8 cellular contexts compared by ENCODE assay signal in genomic region chrX:41084044-41084359, GRCh38. TPM values are rescaled to one million over a fixed set of nuclear protein-coding genes. Genes with fewer than 3 reads are reported as not detected.
A peak's percentile ranks its signal among the peaks of the same experiment; 100 is the strongest.
DNase-seq lines count a peak whose midpoint lies in the region; ATAC-seq and TF ChIP-seq lines count a peak whose summit lies in the region.

No MANE protein-coding gene starts in this region.

- H3K27me3 Mint-ChIP-seq in activated naive CD8-positive, alpha-beta T cell treated with anti-CD3 and anti-CD28 coated beads for 36 hours = no peaks in the 10 kb centered on the region

- H3K27me3 ChIP-seq in layer of hippocampus (ENCODE audit: control insufficient read depth, insufficient read depth, low read length) (no peaks in the 10 kb centered on the region), tibial nerve (no peaks in the 10 kb centered on the region)

- H3K4me1 ChIP-seq in tibial nerve = peaks cover 0 to 10% (median 0%) of the 10 kb centered on the region in 4 donors

- no peak for TF ChIP-seq EP300 in tibial nerve (IDR thresholded peaks at IDR 0.05)

- peak overlapping the region; percentile 87 for H3K4me3 Mint-ChIP-seq in activated naive CD8-positive, alpha-beta T cell treated with anti-CD3 and anti-CD28 coated beads for 36 hours

- H3K27ac ChIP-seq in C4-2B = peak overlapping the region; percentile 99
- peak overlapping the region; percentile 99 for H3K27ac ChIP-seq in layer of hippocampus (ENCODE audit: low read depth, low read length)
- H3K27ac ChIP-seq in tibial nerve = peak overlapping the region; percentile 94 to 99 (median 98)

- H3K4me3 ChIP-seq in HFF-Myc (replicated peaks; ENCODE audit: low read depth, low read length) (peak overlapping the region; percentile 74), tibial nerve (peak overlapping the region; percentile 74 to 98 (median 83))

- H3K9me3 ChIP-seq in tibial nerve = no peaks in the 10 kb centered on the region

- no peak for TF ChIP-seq POLR2A in tibial nerve (IDR thresholded peaks at IDR 0.05)
- TF ChIP-seq POLR2A in erythroblast (IDR thresholded peaks at IDR 0.05; ENCODE audit: low read length) = no peak

- TF ChIP-seq CTCF in C4-2B (conservative IDR thresholded peaks at IDR 0.05) (no peak), HFF-Myc (IDR thresholded peaks at IDR 0.05; ENCODE audit: low read depth, low read length, missing control alignments) (no peak), tibial nerve (IDR thresholded peaks at IDR 0.05) (no peak)

- no peak for ATAC-seq in HG03175 (IDR thresholded peaks at IDR 0.05; ENCODE audit: unreplicated experiment)

- 0% methylated on average over 7 of the region's 7 CpGs for WGBS in tibial nerve, 2 donors

- peak overlapping the region; percentile 96 for H3K27ac Mint-ChIP-seq in activated naive CD8-positive, alpha-beta T cell treated with anti-CD3 and anti-CD28 coated beads for 36 hours

- no peak for DNase-seq in HFF-Myc (ENCODE audit: extremely low read depth, low read depth)
- no peak for DNase-seq in activated naive CD8-positive, alpha-beta T cell treated with anti-CD3 and anti-CD28 coated beads for 36 hours
- no peak for DNase-seq in tibial nerve (ENCODE audit: low spot score in 2 of 2)
- DNase-seq in NCI-H2107 (lab: John Stamatoyannopoulos, UW) = no peak
- no peak for DNase-seq in erythroblast (lab: John Stamatoyannopoulos, UW)

- H3K9me3 Mint-ChIP-seq in activated naive CD8-positive, alpha-beta T cell treated with anti-CD3 and anti-CD28 coated beads for 36 hours = no peaks in the 10 kb centered on the region

- no peaks in the 10 kb centered on the region for H3K36me3 ChIP-seq in tibial nerve

- peaks cover 11% of the 10 kb centered on the region for H3K4me1 Mint-ChIP-seq in activated naive CD8-positive, alpha-beta T cell treated with anti-CD3 and anti-CD28 coated beads for 36 hours

- peaks cover 15% of the 10 kb centered on the region for H3K36me3 Mint-ChIP-seq in activated naive CD8-positive, alpha-beta T cell treated with anti-CD3 and anti-CD28 coated beads for 36 hours

RNA-seq across cellular contexts. Expression of gene USP9X, which starts 1.2 kb away (rescaled TPM):
- total RNA-seq in activated naive CD8-positive, alpha-beta T cell treated with anti-CD3 and anti-CD28 coated beads for 36 hours = 10 to 100 TPM; 53.8 to 54.5 TPM
- 100 to 1,000 TPM in 1 of 4 donors, 10 to 100 TPM in 3; 83.1 to 101 (median 97.2) TPM for total RNA-seq in tibial nerve
